Comparison of ENCODE assay signal across 10 cellular contexts in genomic region chr3:11591006-11591360, GRCh38. TPM values are rescaled to one million over a fixed set of nuclear protein-coding genes. Genes with fewer than 3 reads are reported as not detected.
DNase-seq lines count a peak whose midpoint lies in the region; ATAC-seq lines count a peak whose summit lies in the region.
"Had no signal": no experiment of that assay in that cellular context is flagged by ENCODE, and none has a peak within 500 bp of the region (broad histone marks: within the 10 kb centered on the region; RNA-seq: fewer than 3 reads in every experiment).

No MANE protein-coding gene starts in this region.

- peak overlapping the region; percentile 22 for H3K4me3 ChIP-seq in GM23248
- H3K4me3 ChIP-seq in right cardiac atrium (ENCODE audit: low read length), result no peak overlapping the region

- peaks cover 46% of the 10 kb centered on the region for H3K4me1 ChIP-seq in GM23248 (ENCODE audit: insufficient read depth)
- H3K4me1 ChIP-seq in right cardiac atrium (ENCODE audit: control insufficient read depth, insufficient read depth, low read length), result peaks cover 50% of the 10 kb centered on the region

- intact Hi-C loops in right cardiac atrium (cut with DNase I) (loop anchor here in 1 of 4 donors (5.0 kb wide), 1 partner anchor 51 kb away; the partner anchor contains the start of gene VGLL4), sciatic nerve (cut with DNase I) (no loop called here)

- H3K27ac ChIP-seq in GM23248, result peak overlapping the region; percentile 85
- peak overlapping the region; percentile 96 for H3K27ac ChIP-seq in right cardiac atrium (ENCODE audit: low read length)

- peaks cover 26% of the 10 kb centered on the region for H3K36me3 Mint-ChIP-seq in T-helper 2 cell treated with Interferon-gamma antibody and Interleukin-4, amounts not matched to agents 5 μg/mL and 100 μg/mL, for 36 hours (ENCODE audit: low read depth)

- H3K27me3 ChIP-seq in GM23248 (replicated peaks; ENCODE audit: insufficient read depth), result no peaks in the 10 kb centered on the region
- H3K27me3 ChIP-seq in right cardiac atrium (ENCODE audit: control insufficient read depth, insufficient read depth), result no peaks in the 10 kb centered on the region

- peak overlapping the region; percentile 65 for H3K9ac ChIP-seq in GM23248

- 4 to 5% methylated on average over 7 of the region's 7 CpGs for WGBS in GM23248 (ENCODE audit: low coverage in 1 of 2, low lambda C conversion rate in 2 of 2, missing lambda C conversion rate in 2 of 2), 2 experiments
- WGBS in right cardiac atrium, result 26% methylated on average over 7 of the region's 7 CpGs

- peaks cover 1% of the 10 kb centered on the region for H3K9me3 Mint-ChIP-seq in T-helper 2 cell treated with Interferon-gamma antibody and Interleukin-4, amounts not matched to agents 5 μg/mL and 100 μg/mL, for 36 hours

- peaks cover 56% of the 10 kb centered on the region for H3F3A ChIP-seq in GM23248 (ENCODE audit: insufficient read depth)

- H3K9me2 ChIP-seq in GM23248 (ENCODE audit: insufficient read depth), result no peaks in the 10 kb centered on the region

- H3K27ac Mint-ChIP-seq in T-helper 2 cell treated with Interferon-gamma antibody and Interleukin-4, amounts not matched to agents 5 μg/mL and 100 μg/mL, for 36 hours, result no peak overlapping the region

- H3K4me2 ChIP-seq in GM23248 (ENCODE audit: unreplicated experiment), result peak overlapping the region; percentile 60

- peaks cover 29% of the 10 kb centered on the region for H3K4me1 Mint-ChIP-seq in T-helper 2 cell treated with Interferon-gamma antibody and Interleukin-4, amounts not matched to agents 5 μg/mL and 100 μg/mL, for 36 hours (ENCODE audit: low read depth)

- H3K27me3 Mint-ChIP-seq in T-helper 2 cell treated with Interferon-gamma antibody and Interleukin-4, amounts not matched to agents 5 μg/mL and 100 μg/mL, for 36 hours (ENCODE audit: low read depth), result no peaks in the 10 kb centered on the region

- no peak for ATAC-seq in right cardiac atrium
- peak; percentile 3 for ATAC-seq in sciatic nerve
- no peak for ATAC-seq in GM19023 (IDR thresholded peaks at IDR 0.05; ENCODE audit: unreplicated experiment)
- no peak for ATAC-seq in GM21526 (IDR thresholded peaks at IDR 0.05; ENCODE audit: low FRiP score, unreplicated experiment)

- no peak overlapping the region for H3K4me3 Mint-ChIP-seq in T-helper 2 cell treated with Interferon-gamma antibody and Interleukin-4, amounts not matched to agents 5 μg/mL and 100 μg/mL, for 36 hours

- in situ Hi-C loops in GM23248 (cut with MboI), result no loop called here

- H3K79me2 ChIP-seq in GM23248 (ENCODE audit: insufficient read depth), result peaks cover 95% of the 10 kb centered on the region

- no peak overlapping the region for H2AFZ ChIP-seq in GM23248

- peak; percentile 71 for DNase-seq in GM23248
- peak; percentile 59 for DNase-seq in amniotic epithelial cell (ENCODE audit: low read depth)
- no peak for DNase-seq in right cardiac atrium
- DNase-seq in sciatic nerve (ENCODE audit: low spot score), result no peak
- no peak for DNase-seq in NCI-H2081 treated with DMSO at 0.1 percent for 48 hours (lab: John Stamatoyannopoulos, UW)
- no peak for DNase-seq in T-helper 2 cell treated with Interferon-gamma antibody and Interleukin-4, amounts not matched to agents 5 μg/mL and 100 μg/mL, for 36 hours (ENCODE audit: low spot score)
- DNase-seq: activated T-cell treated with anti-CD3 and anti-CD28 coated beads, Interleukin-2, amount 50 U/mL, for 48 hours; DMS 273 treated with DMSO at 0.1 percent for 48 hours had no signal

- no peaks in the 10 kb centered on the region; the same call in 1 of the 2 replicates for H3K36me3 ChIP-seq in GM23248 (ENCODE audit: low read depth)

- H3K9me3 ChIP-seq in GM23248 (ENCODE audit: low read depth), result no peaks in the 10 kb centered on the region
- no peaks in the 10 kb centered on the region for H3K9me3 ChIP-seq in right cardiac atrium (ENCODE audit: control insufficient read depth, low read length)

- H4K20me1 ChIP-seq in GM23248 (ENCODE audit: insufficient read depth), result no peaks in the 10 kb centered on the region

RNA-seq across cellular contexts. Expression of gene VGLL4, which starts 52.7 kb away (rescaled TPM):
- total RNA-seq in GM23248 (2014; rRNA removed; shearing (Covaris generic)), result 46.5 and 54.9 TPM in 2 replicates
- polyA plus RNA-seq in GM23248 (2016; fragmentation: Nextera tagmentation; extraction: Ambion mirVana) (30.9 and 32.4 TPM in 2 replicates), right cardiac atrium (40.9 TPM)
- total RNA-seq in right cardiac atrium (10 to 100 TPM; 51.8 to 66.9 (median 59.1) TPM), sciatic nerve (96.5 TPM)

Comparison
In these comparisons a context has a peak if more than half of its experiments do, and no peak if none do; other contexts are left out.
1. DNase-seq: peak in GM23248 (single experiment) and amniotic epithelial cell (single experiment); none in right cardiac atrium (0 of 3), sciatic nerve (single experiment), NCI-H2081 treated with DMSO at 0.1 percent for 48 hours (single experiment) and T-helper 2 cell treated with Interferon-gamma antibody and Interleukin-4, amounts not matched to agents 5 μg/mL and 100 μg/mL, for 36 hours (single experiment).